Comparison of ENCODE assay signal across 18 cellular contexts in genomic region chr1:198650506-198650905, GRCh38. TPM values are rescaled to one million over a fixed set of nuclear protein-coding genes. Genes with fewer than 3 reads are reported as not detected.
DNase-seq lines count a peak whose midpoint lies in the region; ATAC-seq, FAIRE-seq and TF ChIP-seq lines count a peak whose summit lies in the region.
"Had no signal": no experiment of that assay in that cellular context is flagged by ENCODE, and none has a peak within 500 bp of the region (broad histone marks: within the 10 kb centered on the region; RNA-seq: fewer than 3 reads in every experiment).

No MANE protein-coding gene starts in this region.

- no peaks in the 10 kb centered on the region for H3K27me3 Mint-ChIP-seq in CD4-positive, CD25-positive, alpha-beta regulatory T cell
- no peaks in the 10 kb centered on the region for H3K27me3 Mint-ChIP-seq in activated CD8-positive, alpha-beta T cell treated with anti-CD3 and anti-CD28 coated beads for 36 hours
- no peaks in the 10 kb centered on the region for H3K27me3 Mint-ChIP-seq in memory B cell
- H3K27me3 Mint-ChIP-seq in HFFc6 (ENCODE audit: insufficient read depth): 0 out of 2 replicates have a peak, but pooled peaks cover 1% of the 10 kb centered on the region

- POLR2A ChIA-PET in activated CD8-positive, alpha-beta T cell treated with anti-CD3 and anti-CD28 coated beads for 36 hours (lab: Charles Lee): interaction anchor here (0.8 to 6.2 kb wide), 17 partner anchors 8 to 131 kb away, joined by 3 to 98 read pairs (median 4); partner anchors contain the start of gene PTPRC

- CTCF ChIA-PET in activated CD8-positive, alpha-beta T cell treated with anti-CD3 and anti-CD28 coated beads for 36 hours (lab: Charles Lee): interaction anchor here (0.7 to 4.1 kb wide), 9 partner anchors 11 to 130 kb away, joined by 3 to 27 read pairs (median 5); partner anchors contain the start of gene PTPRC

- in situ Hi-C loops in GM23248 (cut with MboI): no loop called here

- DNase-seq in CD4-positive, CD25-positive, alpha-beta regulatory T cell: no peak
- no peak for DNase-seq in D721Med (ENCODE audit: insufficient read length, low spot score)
- DNase-seq in activated CD8-positive, alpha-beta T cell treated with anti-CD3 and anti-CD28 coated beads for 36 hours: no peak
- DNase-seq in memory B cell (ENCODE audit: low spot score in 2 of 2): no peak
- no peak for DNase-seq in HFFc6
- DNase-seq in GM23248: no peak
- DNase-seq: AML-193; DMS153; effector CD4-positive, alpha-beta T cell; NCI-H1048; stimulated activated CD4-positive, alpha-beta T cell treated with anti-CD3 and anti-CD28 coated beads, Interleukin-4, amount 100 ng/mL, for 1 hour; thyroid gland had no signal

- peaks cover 8% of the 10 kb centered on the region for H3F3A ChIP-seq in GM23248 (ENCODE audit: insufficient read depth)

- no peaks in the 10 kb centered on the region for H3K79me2 ChIP-seq in GM23248 (ENCODE audit: insufficient read depth)

- peaks cover 55% of the 10 kb centered on the region for H3K36me3 Mint-ChIP-seq in CD4-positive, CD25-positive, alpha-beta regulatory T cell
- peaks cover 73% of the 10 kb centered on the region for H3K36me3 Mint-ChIP-seq in activated CD8-positive, alpha-beta T cell treated with anti-CD3 and anti-CD28 coated beads for 36 hours (ENCODE audit: low read depth)
- peaks cover 33% of the 10 kb centered on the region for H3K36me3 Mint-ChIP-seq in memory B cell
- peaks cover 28% of the 10 kb centered on the region for H3K36me3 Mint-ChIP-seq in HFFc6 (ENCODE audit: low read depth)

- H3K9ac ChIP-seq in GM23248: no peak overlapping the region

- no peaks in the 10 kb centered on the region for H3K9me3 ChIP-seq in CD4-positive, CD25-positive, alpha-beta regulatory T cell (ENCODE audit: control insufficient read depth in 2 of 2, low read length in 2 of 2)
- no peaks in the 10 kb centered on the region for H3K9me3 ChIP-seq in GM23248 (ENCODE audit: low read depth)
- H3K9me3 ChIP-seq: thyroid gland had no signal

- H3K4me3 ChIP-seq in CD4-positive, CD25-positive, alpha-beta regulatory T cell (ENCODE audit: low read depth, low read length): peak overlapping the region; percentile 100
- no peak overlapping the region for H3K4me3 ChIP-seq in GM23248
- H3K4me3 ChIP-seq: cardiac muscle cell, GM23338, thyroid gland had no signal

- H3K36me3 ChIP-seq in CD4-positive, CD25-positive, alpha-beta regulatory T cell (ENCODE audit: control insufficient read depth, insufficient read depth, low read length): peaks cover 37% of the 10 kb centered on the region
- 0 out of 2 replicates have a peak, but pooled peaks cover 5% of the 10 kb centered on the region for H3K36me3 ChIP-seq in GM23248 (ENCODE audit: low read depth)
- H3K36me3 ChIP-seq: cardiac muscle cell, thyroid gland had no signal

- intact Hi-C loops in activated CD8-positive, alpha-beta T cell treated with anti-CD3 and anti-CD28 coated beads for 36 hours (cut with micrococcal nuclease): no loop called here

- peaks cover 41 to 65% (median 50%) of the 10 kb centered on the region in 4 donors for H3K4me1 Mint-ChIP-seq in CD4-positive, CD25-positive, alpha-beta regulatory T cell
- peaks cover 67% of the 10 kb centered on the region for H3K4me1 Mint-ChIP-seq in activated CD8-positive, alpha-beta T cell treated with anti-CD3 and anti-CD28 coated beads for 36 hours (ENCODE audit: low read depth)
- H3K4me1 Mint-ChIP-seq in memory B cell (peaks cover 41% of the 10 kb centered on the region), HFFc6 (ENCODE audit: low read depth) (peaks cover 60% of the 10 kb centered on the region)

- no peak overlapping the region for H3K4me2 ChIP-seq in GM23248 (ENCODE audit: unreplicated experiment)
- H3K4me2 ChIP-seq: GM23338 had no signal

- H3K4me3 Mint-ChIP-seq in CD4-positive, CD25-positive, alpha-beta regulatory T cell: peak overlapping the region; percentile 85 to 95 (median 92)
- peak overlapping the region; percentile 86 for H3K4me3 Mint-ChIP-seq in activated CD8-positive, alpha-beta T cell treated with anti-CD3 and anti-CD28 coated beads for 36 hours
- peak overlapping the region; percentile 69 for H3K4me3 Mint-ChIP-seq in memory B cell
- no peak overlapping the region for H3K4me3 Mint-ChIP-seq in HFFc6
- H3K4me3 Mint-ChIP-seq: GM23338 had no signal

- no peak for TF ChIP-seq CTCF in D721Med (IDR thresholded peaks at IDR 0.05; ENCODE audit: insufficient read depth, missing control alignments)
- no peak for TF ChIP-seq CTCF in activated CD8-positive, alpha-beta T cell treated with anti-CD3 and anti-CD28 coated beads for 36 hours (IDR thresholded peaks at IDR 0.05)
- TF ChIP-seq CTCF in HFFc6 (IDR thresholded peaks at IDR 0.05): no peak

- no peaks in the 10 kb centered on the region for H3K27me3 ChIP-seq in CD4-positive, CD25-positive, alpha-beta regulatory T cell (ENCODE audit: control insufficient read depth, insufficient read depth, low read length)
- no peaks in the 10 kb centered on the region for H3K27me3 ChIP-seq in GM23248 (replicated peaks; ENCODE audit: insufficient read depth)
- H3K27me3 ChIP-seq: cardiac muscle cell, thyroid gland had no signal

- no peaks in the 10 kb centered on the region for H3K9me3 Mint-ChIP-seq in CD4-positive, CD25-positive, alpha-beta regulatory T cell
- no peaks in the 10 kb centered on the region for H3K9me3 Mint-ChIP-seq in activated CD8-positive, alpha-beta T cell treated with anti-CD3 and anti-CD28 coated beads for 36 hours
- H3K9me3 Mint-ChIP-seq in memory B cell (peaks cover 3% of the 10 kb centered on the region), HFFc6 (no peaks in the 10 kb centered on the region)
- H3K9me3 Mint-ChIP-seq: GM23338 had no signal

- 35 to 58% methylated on average over 1 of the region's 1 CpG for WGBS in GM23248 (ENCODE audit: low coverage in 1 of 2, low lambda C conversion rate in 2 of 2, missing lambda C conversion rate in 2 of 2), 2 experiments

- no peak overlapping the region for H2AFZ ChIP-seq in GM23248
- H2AFZ ChIP-seq: GM23338 had no signal

- no peaks in the 10 kb centered on the region for H4K20me1 ChIP-seq in GM23248 (ENCODE audit: insufficient read depth)

- no peak for ATAC-seq in CD4-positive, CD25-positive, alpha-beta regulatory T cell (ENCODE audit: low read depth in 2 of 2)
- no peak for ATAC-seq in activated CD8-positive, alpha-beta T cell treated with anti-CD3 and anti-CD28 coated beads for 36 hours
- ATAC-seq in memory B cell (ENCODE audit: low read depth) (no peak), HG02798 (IDR thresholded peaks at IDR 0.05; ENCODE audit: poor library complexity, unreplicated experiment) (no peak)
- ATAC-seq: GM23338, SK-N-SH treated with all-trans-retinoic acid at 6 μM for 48 hours had no signal

- FAIRE-seq in D721Med (lab: Jason Lieb, UNC): peak; percentile 82
- FAIRE-seq: RCC 7860 had no signal

- H3K27ac Mint-ChIP-seq in CD4-positive, CD25-positive, alpha-beta regulatory T cell: peak overlapping the region; percentile 90 to 98 (median 93)
- peak overlapping the region; percentile 97 for H3K27ac Mint-ChIP-seq in activated CD8-positive, alpha-beta T cell treated with anti-CD3 and anti-CD28 coated beads for 36 hours
- H3K27ac Mint-ChIP-seq in memory B cell: peak overlapping the region; percentile 82
- no peak overlapping the region for H3K27ac Mint-ChIP-seq in HFFc6
- H3K27ac Mint-ChIP-seq: GM23338 had no signal

- H3K27ac ChIP-seq in CD4-positive, CD25-positive, alpha-beta regulatory T cell (ENCODE audit: insufficient read depth, low read length, poor library complexity, severe bottlenecking): peak overlapping the region; percentile 97
- no peak overlapping the region for H3K27ac ChIP-seq in GM23248
- H3K27ac ChIP-seq: cardiac muscle cell, HL-60, thyroid gland had no signal

- peaks cover 94% of the 10 kb centered on the region for H3K4me1 ChIP-seq in CD4-positive, CD25-positive, alpha-beta regulatory T cell (ENCODE audit: control insufficient read depth, insufficient read depth, low read length, poor library complexity, severe bottlenecking)
- H3K4me1 ChIP-seq in GM23248 (ENCODE audit: insufficient read depth): peaks cover 14% of the 10 kb centered on the region
- H3K4me1 ChIP-seq: thyroid gland had no signal

- H3K9me2 ChIP-seq in GM23248 (ENCODE audit: insufficient read depth): no peaks in the 10 kb centered on the region

RNA-seq across cellular contexts. Expression of gene PTPRC, which starts 11.7 kb away (rescaled TPM):
- total RNA-seq in CD4-positive, CD25-positive, alpha-beta regulatory T cell: 946 TPM
- 1,000 to 10,000 TPM; 1,055 to 1,099 (median 1,073) TPM for polyA plus RNA-seq in CD4-positive, CD25-positive, alpha-beta regulatory T cell
- total RNA-seq in activated CD8-positive, alpha-beta T cell treated with anti-CD3 and anti-CD28 coated beads for 36 hours: 100 to 1,000 TPM; 475 to 499 TPM
- under 1 TPM; 0.19 to 0.96 (median 0.79) TPM for total RNA-seq in HFFc6 (2021; fragmentation: NEBNext Ultra II Directional; extraction: Animal tissue kit (Norgen Biotek cat#: 25700))
- total RNA-seq in GM23248 (2014; rRNA removed; shearing (Covaris generic)): 0.38 and 0.86 TPM in 2 replicates
- polyA plus RNA-seq in GM23248 (2016; fragmentation: Nextera tagmentation; extraction: Ambion mirVana): 0.66 and 0.70 TPM in 2 replicates
- total RNA-seq: cardiac muscle cell had no signal
- polyA plus RNA-seq: cardiac muscle cell had no signal

Comparison
In these comparisons a context has a peak if more than half of its experiments do, and no peak if none do; other contexts are left out.
1. RNA of gene PTPRC, which starts 11.7 kb away (total RNA-seq): 946 TPM in CD4-positive, CD25-positive, alpha-beta regulatory T cell (single experiment) and 475 to 499 TPM in activated CD8-positive, alpha-beta T cell treated with anti-CD3 and anti-CD28 coated beads for 36 hours; 0.38 to 0.86 TPM in GM23248 and 0.19 to 0.96 TPM in HFFc6; every median in the first group is over 100 times any median in the second.